Comparison of ENCODE assay signal across 35 cellular contexts in the genomic region with DNA sequence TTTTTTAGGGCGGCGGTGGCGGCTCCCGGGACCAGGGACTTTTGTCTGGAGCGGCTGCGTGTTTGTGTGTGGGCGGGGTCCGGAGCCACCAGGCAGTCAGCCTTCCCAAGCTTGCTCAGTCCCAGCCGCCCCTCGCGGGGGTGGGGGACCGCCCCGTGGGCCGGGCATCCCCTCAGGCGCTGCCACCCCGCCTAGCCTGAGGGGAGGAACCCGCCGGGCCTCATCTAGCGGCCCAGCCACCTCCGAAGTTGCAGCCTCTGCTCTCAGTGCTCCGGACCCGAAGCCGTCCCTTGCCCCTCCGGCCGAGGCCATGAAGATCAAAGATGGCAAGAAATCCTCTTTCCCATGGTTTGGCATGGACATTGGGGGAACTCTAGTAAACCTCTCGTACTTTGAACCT.
"Had no signal": no experiment of that assay in that cellular context is flagged by ENCODE, and none has a peak within 500 bp of the region (broad histone marks: within the 10 kb centered on the region; RNA-seq: fewer than 3 reads in every experiment).

No MANE protein-coding gene starts in this region.

- H3K4me3 ChIP-seq: MG63 had no signal

- H3K36me3 ChIP-seq: MG63 had no signal

- H3K27me3 ChIP-seq: MG63 had no signal

- H3K9me3 ChIP-seq: MG63 had no signal

- DNase-seq: Karpas-422, Kasumi-1, MG63, MM.1S, MV-4-11, NCI-H1048, NCI-H1092, NCI-H1092 treated with DMSO at 0.1 percent for 48 hours, NCI-H1105, NCI-H1105 treated with DMSO at 0.1 percent for 48 hours, NCI-H1417, NCI-H1417 treated with DMSO at 0.1 percent for 48 hours, NCI-H1436, NCI-H1436 treated with DMSO at 0.1 percent for 48 hours, NCI-H146, NCI-H1694, NCI-H1694 treated with DMSO at 0.1 percent for 48 hours, NCI-H187, NCI-H187 treated with DMSO at 0.1 percent for 48 hours, NCI-H1930, NCI-H2029, NCI-H2029 treated with DMSO at 0.1 percent for 48 hours, NCI-H2081, NCI-H2081 treated with DMSO at 0.1 percent for 48 hours, NCI-H2107, NCI-H2171, NCI-H2171 treated with DMSO at 0.1 percent for 48 hours, NCI-H2227 treated with DMSO at 0.1 percent for 48 hours, NCI-H226, NCI-H345, NCI-H446, NCI-H446 treated with DMSO at 0.1 percent for 48 hours, NCI-H510A, NCI-H510A treated with DMSO at 0.1 percent for 48 hours, NCI-H524 had no signal
